8 cellular contexts compared by ENCODE assay signal in the genomic region with DNA sequence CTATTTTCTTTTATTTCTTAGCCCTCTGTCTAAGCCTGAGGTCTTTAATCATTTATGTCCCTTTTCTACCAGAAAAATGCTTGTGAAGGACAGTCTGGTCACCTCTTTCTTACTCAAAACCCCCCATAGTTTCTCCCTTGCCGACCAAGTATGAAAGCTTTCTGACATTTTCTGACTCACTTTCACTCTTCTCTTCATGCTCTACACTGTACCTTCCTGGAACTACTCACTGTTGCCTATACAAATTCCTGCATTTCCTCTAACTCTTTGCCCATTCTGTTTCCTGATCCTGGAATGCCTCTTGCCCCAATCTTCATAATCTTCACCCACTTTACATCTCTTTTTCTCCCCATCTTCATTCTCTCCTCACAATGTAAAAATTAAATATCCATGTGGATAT.
"Had no signal": no experiment of that assay in that cellular context is flagged by ENCODE, and none has a peak within 500 bp of the region (broad histone marks: within the 10 kb centered on the region; RNA-seq: fewer than 3 reads in every experiment).

No MANE protein-coding gene starts in this region.

- H3K9me3 ChIP-seq: mucosa of descending colon, suprapubic skin had no signal

- H3K27ac ChIP-seq: suprapubic skin had no signal

- H3K4me3 ChIP-seq: lung, mucosa of descending colon, suprapubic skin had no signal

- H3K36me3 ChIP-seq: suprapubic skin had no signal

- DNase-seq: activated naive CD4-positive, alpha-beta T cell treated with anti-CD3 and anti-CD28 coated beads, Interleukin-2, amount 10 ng/mL, durations not matched to agents 7 days and 5 days; hippocampal formation; mucosa of descending colon; natural killer cell; right cardiac atrium; stimulated activated naive CD4-positive, alpha-beta T cell treated with Interleukin-2 at 50 U/mL for 16 hours had no signal

- H3K4me1 ChIP-seq: suprapubic skin had no signal

- H3K27me3 ChIP-seq: suprapubic skin had no signal
